ENCODE assay signal across 1 cellular context in the genomic region with DNA sequence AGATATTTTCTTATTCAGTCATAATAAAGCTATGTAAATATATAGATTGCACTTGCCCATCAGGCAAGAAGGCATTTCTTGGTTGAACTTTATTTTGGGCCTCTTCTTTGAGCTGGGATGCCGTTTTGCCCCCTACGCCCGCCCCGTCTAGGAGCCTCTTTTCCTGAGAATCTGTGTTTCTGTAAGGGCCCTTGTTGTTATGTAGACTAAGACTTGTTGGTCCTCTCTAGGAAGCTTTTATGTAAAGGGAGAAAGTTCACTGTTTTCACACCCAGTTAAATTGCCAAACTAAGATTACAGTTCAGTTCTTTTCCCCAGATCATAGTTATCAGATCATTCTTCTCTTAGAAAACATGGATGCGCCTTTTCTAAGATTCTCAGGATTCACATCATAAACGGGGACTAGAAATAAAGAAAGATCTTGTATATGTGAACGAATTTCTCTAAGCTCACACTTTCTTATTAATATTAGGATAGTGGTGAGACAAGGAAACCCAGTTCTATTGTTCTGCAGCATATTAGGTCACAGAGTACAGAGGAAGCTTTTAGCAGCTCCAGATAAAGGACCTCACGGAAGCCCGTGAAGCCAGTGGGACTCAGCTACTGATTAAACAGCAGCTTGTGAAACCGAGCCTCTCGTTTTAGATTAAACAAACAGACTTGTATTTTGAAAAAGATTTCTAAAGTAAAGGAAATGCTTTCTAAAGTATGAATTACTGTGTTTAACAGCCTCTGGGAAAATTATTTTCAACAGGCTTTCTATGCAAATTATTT.
A peak's percentile ranks its signal among the peaks of the same experiment; 100 is the strongest.
TF ChIP-seq lines count a peak whose summit lies in the region.

No MANE protein-coding gene starts in this region.

TF ChIP-seq in HepG2, 621 proteins besides CTCF, POLR2A, EP300 and RAD21 (continued from another document and continues in another):
- TF ChIP-seq PRDM15 (CRISPR knock-in tag; IDR thresholded peaks at IDR 0.05) (no peak), CREBL2 (CRISPR knock-in tag; IDR thresholded peaks at IDR 0.05; ENCODE audit: borderline replicate concordance) (no peak), PCBP1 (IDR thresholded peaks at IDR 0.05; ENCODE audit: borderline replicate concordance, low read depth, low read length) (no peak), ZBTB43 (CRISPR knock-in tag; conservative IDR thresholded peaks at IDR 0.05) (0 out of 2 replicates have a peak, but pooled peaks have one; percentile 28), MTF2 (CRISPR knock-in tag; IDR thresholded peaks at IDR 0.05; ENCODE audit: borderline replicate concordance) (no peak), SUZ12 (IDR thresholded peaks at IDR 0.05; ENCODE audit: low read depth, low read length) (no peak), NFRKB (IDR thresholded peaks at IDR 0.05) (no peak), RELA (CRISPR knock-in tag; IDR thresholded peaks at IDR 0.05) (no peak), ZHX1 (CRISPR knock-in tag; IDR thresholded peaks at IDR 0.05; ENCODE audit: low read depth) (no peak), AGO2 (optimal IDR thresholded peaks at IDR 0.05; ENCODE audit: low read depth, low read length) (no peak), RNF219 (CRISPR knock-in tag; IDR thresholded peaks at IDR 0.05) (no peak), GRHL1 (CRISPR knock-in tag; conservative IDR thresholded peaks at IDR 0.05) (no peak), MAX (IDR thresholded peaks at IDR 0.05) (no peak), ZNF225 (CRISPR knock-in tag; IDR thresholded peaks at IDR 0.05) (no peak), SPEN (CRISPR knock-in tag; IDR thresholded peaks at IDR 0.05; ENCODE audit: low read depth) (no peak), ZNF615 (CRISPR knock-in tag; IDR thresholded peaks at IDR 0.05; ENCODE audit: borderline replicate concordance) (no peak), ZNF136 (CRISPR knock-in tag; IDR thresholded peaks at IDR 0.05; ENCODE audit: low read depth) (no peak), GZF1 (CRISPR knock-in tag; IDR thresholded peaks at IDR 0.05) (no peak), SRF (IDR thresholded peaks at IDR 0.05; ENCODE audit: low read depth, low read length) (no peak), XBP1 (CRISPR knock-in tag; IDR thresholded peaks at IDR 0.05) (no peak), CSRNP1 (CRISPR knock-in tag; IDR thresholded peaks at IDR 0.05) (no peak), SMAD3 (CRISPR knock-in tag; IDR thresholded peaks at IDR 0.05) (no peak), ZNF629 (CRISPR knock-in tag; conservative IDR thresholded peaks at IDR 0.05) (no peak), TGIF2 (CRISPR knock-in tag; IDR thresholded peaks at IDR 0.05) (no peak)
- TF ChIP-seq, protein P1, sequence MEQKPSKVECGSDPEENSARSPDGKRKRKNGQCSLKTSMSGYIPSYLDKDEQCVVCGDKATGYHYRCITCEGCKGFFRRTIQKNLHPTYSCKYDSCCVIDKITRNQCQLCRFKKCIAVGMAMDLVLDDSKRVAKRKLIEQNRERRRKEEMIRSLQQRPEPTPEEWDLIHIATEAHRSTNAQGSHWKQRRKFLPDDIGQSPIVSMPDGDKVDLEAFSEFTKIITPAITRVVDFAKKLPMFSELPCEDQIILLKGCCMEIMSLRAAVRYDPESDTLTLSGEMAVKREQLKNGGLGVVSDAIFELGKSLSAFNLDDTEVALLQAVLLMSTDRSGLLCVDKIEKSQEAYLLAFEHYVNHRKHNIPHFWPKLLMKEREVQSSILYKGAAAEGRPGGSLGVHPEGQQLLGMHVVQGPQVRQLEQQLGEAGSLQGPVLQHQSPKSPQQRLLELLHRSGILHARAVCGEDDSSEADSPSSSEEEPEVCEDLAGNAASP (CRISPR knock-in tag; IDR thresholded peaks at IDR 0.05; ENCODE audit: borderline replicate concordance): no peak
- TF ChIP-seq, protein P2, sequence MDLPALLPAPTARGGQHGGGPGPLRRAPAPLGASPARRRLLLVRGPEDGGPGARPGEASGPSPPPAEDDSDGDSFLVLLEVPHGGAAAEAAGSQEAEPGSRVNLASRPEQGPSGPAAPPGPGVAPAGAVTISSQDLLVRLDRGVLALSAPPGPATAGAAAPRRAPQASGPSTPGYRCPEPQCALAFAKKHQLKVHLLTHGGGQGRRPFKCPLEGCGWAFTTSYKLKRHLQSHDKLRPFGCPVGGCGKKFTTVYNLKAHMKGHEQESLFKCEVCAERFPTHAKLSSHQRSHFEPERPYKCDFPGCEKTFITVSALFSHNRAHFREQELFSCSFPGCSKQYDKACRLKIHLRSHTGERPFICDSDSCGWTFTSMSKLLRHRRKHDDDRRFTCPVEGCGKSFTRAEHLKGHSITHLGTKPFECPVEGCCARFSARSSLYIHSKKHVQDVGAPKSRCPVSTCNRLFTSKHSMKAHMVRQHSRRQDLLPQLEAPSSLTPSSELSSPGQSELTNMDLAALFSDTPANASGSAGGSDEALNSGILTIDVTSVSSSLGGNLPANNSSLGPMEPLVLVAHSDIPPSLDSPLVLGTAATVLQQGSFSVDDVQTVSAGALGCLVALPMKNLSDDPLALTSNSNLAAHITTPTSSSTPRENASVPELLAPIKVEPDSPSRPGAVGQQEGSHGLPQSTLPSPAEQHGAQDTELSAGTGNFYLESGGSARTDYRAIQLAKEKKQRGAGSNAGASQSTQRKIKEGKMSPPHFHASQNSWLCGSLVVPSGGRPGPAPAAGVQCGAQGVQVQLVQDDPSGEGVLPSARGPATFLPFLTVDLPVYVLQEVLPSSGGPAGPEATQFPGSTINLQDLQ (CRISPR knock-in tag; IDR thresholded peaks at IDR 0.05): no peak
- TF ChIP-seq, protein P3, sequence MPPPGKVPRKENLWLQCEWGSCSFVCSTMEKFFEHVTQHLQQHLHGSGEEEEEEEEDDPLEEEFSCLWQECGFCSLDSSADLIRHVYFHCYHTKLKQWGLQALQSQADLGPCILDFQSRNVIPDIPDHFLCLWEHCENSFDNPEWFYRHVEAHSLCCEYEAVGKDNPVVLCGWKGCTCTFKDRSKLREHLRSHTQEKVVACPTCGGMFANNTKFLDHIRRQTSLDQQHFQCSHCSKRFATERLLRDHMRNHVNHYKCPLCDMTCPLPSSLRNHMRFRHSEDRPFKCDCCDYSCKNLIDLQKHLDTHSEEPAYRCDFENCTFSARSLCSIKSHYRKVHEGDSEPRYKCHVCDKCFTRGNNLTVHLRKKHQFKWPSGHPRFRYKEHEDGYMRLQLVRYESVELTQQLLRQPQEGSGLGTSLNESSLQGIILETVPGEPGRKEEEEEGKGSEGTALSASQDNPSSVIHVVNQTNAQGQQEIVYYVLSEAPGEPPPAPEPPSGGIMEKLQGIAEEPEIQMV (CRISPR knock-in tag; IDR thresholded peaks at IDR 0.05; ENCODE audit: low read depth): no peak
- TF ChIP-seq, protein P4, sequence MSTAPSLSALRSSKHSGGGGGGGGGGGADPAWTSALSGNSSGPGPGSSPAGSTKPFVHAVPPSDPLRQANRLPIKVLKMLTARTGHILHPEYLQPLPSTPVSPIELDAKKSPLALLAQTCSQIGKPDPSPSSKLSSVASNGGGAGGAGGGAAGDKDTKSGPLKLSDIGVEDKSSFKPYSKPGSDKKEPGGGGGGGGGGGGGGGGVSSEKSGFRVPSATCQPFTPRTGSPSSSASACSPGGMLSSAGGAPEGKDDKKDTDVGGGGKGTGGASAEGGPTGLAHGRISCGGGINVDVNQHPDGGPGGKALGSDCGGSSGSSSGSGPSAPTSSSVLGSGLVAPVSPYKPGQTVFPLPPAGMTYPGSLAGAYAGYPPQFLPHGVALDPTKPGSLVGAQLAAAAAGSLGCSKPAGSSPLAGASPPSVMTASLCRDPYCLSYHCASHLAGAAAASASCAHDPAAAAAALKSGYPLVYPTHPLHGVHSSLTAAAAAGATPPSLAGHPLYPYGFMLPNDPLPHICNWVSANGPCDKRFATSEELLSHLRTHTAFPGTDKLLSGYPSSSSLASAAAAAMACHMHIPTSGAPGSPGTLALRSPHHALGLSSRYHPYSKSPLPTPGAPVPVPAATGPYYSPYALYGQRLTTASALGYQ (CRISPR knock-in tag; IDR thresholded peaks at IDR 0.05): no peak
